ENCODE assay signal across 10 cellular contexts in the genomic region with DNA sequence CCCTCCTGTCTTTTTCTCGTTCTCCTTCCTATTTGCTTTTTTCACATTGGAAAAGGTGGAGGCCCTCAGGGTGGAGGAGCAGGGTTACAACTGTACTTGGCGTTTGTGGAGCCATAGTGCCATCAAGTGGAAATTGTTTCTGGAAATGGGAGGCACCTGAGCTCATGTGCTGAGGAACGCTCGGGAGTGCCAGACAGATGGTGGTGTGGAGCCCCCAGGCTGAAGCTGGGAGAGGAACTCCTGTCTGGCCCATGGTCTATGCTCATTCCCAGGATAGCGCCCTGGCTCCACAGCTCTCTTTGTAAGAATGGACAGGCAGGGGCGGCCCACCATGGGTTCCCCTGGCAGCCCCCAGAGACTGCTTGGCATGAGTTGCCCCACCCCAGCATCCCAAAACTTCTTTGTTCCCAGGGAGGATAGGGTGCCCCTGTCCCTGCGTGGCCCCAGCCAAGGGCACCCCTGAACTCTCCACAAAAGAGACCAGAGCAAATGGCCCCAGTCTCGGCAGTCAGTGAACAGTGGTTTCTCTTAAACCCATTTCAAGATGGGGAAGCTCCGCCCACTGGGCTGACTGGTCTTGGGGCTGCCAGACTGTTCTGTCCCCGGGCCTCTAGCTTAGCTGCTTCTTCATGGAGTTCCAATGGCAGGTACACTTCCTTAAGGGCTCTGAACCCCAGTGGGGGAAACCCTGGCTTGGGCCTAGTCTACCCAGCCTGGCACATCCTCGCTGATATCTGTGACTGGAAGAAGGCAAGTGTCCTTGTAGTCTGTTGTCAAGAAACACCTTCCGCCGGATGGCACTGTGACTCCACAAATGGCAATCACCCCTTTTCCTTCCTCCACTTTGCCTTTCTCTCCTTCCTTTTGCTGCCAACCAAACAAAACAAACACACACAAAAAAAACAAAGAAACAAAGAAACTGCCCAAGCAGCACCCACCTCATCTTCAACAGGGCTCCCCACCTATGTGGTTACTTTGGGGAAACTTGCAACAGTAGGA.
DNase-seq lines count a peak whose midpoint lies in the region; FAIRE-seq and TF ChIP-seq lines count a peak whose summit lies in the region.
"Had no signal": no experiment of that assay in that cellular context is flagged by ENCODE, and none has a peak within 500 bp of the region (broad histone marks: within the 10 kb centered on the region; RNA-seq: fewer than 3 reads in every experiment).

No MANE protein-coding gene starts in this region.

- H2BK5ac ChIP-seq in trophoblast cell (ENCODE audit: low read depth, low read length, poor library complexity), result no peak overlapping the region

- intact Hi-C loops in kidney (cut with DNase I), result no loop called here

- H4K12ac ChIP-seq in trophoblast cell (ENCODE audit: low read depth, low read length), result no peak overlapping the region

- H3K9me3 ChIP-seq in trophoblast cell (ENCODE audit: insufficient read depth, low read depth, low read length) (no peaks in the 10 kb centered on the region), kidney (ENCODE audit: control insufficient read depth in 1 of 2, low read length in 2 of 2) (no peaks in the 10 kb centered on the region)
- H3K9me3 ChIP-seq: sigmoid colon had no signal

- H3K4me2 ChIP-seq in trophoblast cell (ENCODE audit: low read length), result no peak overlapping the region

- no peak overlapping the region for H3K4me3 ChIP-seq in trophoblast cell (ENCODE audit: low read depth, low read length)
- no peak overlapping the region for H3K4me3 ChIP-seq in kidney (ENCODE audit: low read length in 2 of 2)
- H3K4me3 ChIP-seq: sigmoid colon had no signal

- no CpG with 5 or more reads among the region's 13 CpGs for WGBS in trophoblast cell (ENCODE audit: extremely low coverage, insufficient coverage, insufficient read length)

- H2BK120ac ChIP-seq in trophoblast cell (ENCODE audit: insufficient read depth, low read length, poor library complexity), result no peak overlapping the region

- peaks cover 0 to 7% of the 10 kb centered on the region in 2 experiments for H3K36me3 ChIP-seq in trophoblast cell (ENCODE audit: control insufficient read depth in 1 of 2, insufficient read depth in 2 of 2, low read length in 2 of 2)
- H3K36me3 ChIP-seq in kidney (ENCODE audit: control insufficient read depth in 1 of 2, insufficient read depth in 2 of 2, low read length in 2 of 2), result no peaks in the 10 kb centered on the region
- H3K36me3 ChIP-seq: sigmoid colon had no signal

- H3K4ac ChIP-seq in trophoblast cell (ENCODE audit: low read depth, low read length), result no peak overlapping the region

- H3K4me1 ChIP-seq in trophoblast cell (ENCODE audit: control insufficient read depth in 1 of 2, insufficient read depth in 2 of 2, low read length in 2 of 2), result peaks cover 2 to 5% of the 10 kb centered on the region in 2 experiments
- H3K4me1 ChIP-seq in kidney (ENCODE audit: control insufficient read depth in 1 of 2, insufficient read depth in 1 of 2, low read depth in 1 of 2, low read length in 2 of 2), result no peaks in the 10 kb centered on the region

- no peak overlapping the region for H2AFZ ChIP-seq in trophoblast cell (ENCODE audit: insufficient read depth, low read length, poor library complexity)

- H3K23ac ChIP-seq in trophoblast cell (ENCODE audit: low read length), result no peak overlapping the region

- H3K27me3 ChIP-seq in trophoblast cell (ENCODE audit: insufficient read depth, low read length), result no peaks in the 10 kb centered on the region
- H3K27me3 ChIP-seq: sigmoid colon had no signal

- FAIRE-seq in kidney (lab: Jason Lieb, UNC), result no peak
- FAIRE-seq: keratinocyte had no signal

- DNase-seq in NCI-H748 (lab: John Stamatoyannopoulos, UW; ENCODE audit: unreplicated experiment) (peak; percentile 5), NCI-H748 treated with DMSO at 0.1 percent for 48 hours (lab: John Stamatoyannopoulos, UW) (no peak), NCI-H146 (lab: John Stamatoyannopoulos, UW) (peak; percentile 87), ecto neural progenitor cell (ENCODE audit: low spot score) (peak; percentile 28), trophoblast cell (peak; percentile 28 to 73), kidney (no peak)
- no peak for DNase-seq in stimulated activated CD4-positive, alpha-beta T cell treated with anti-CD3 and anti-CD28 coated beads, Interleukin-2, amount 100 ng/mL, for 24 hours
- no peak for DNase-seq in activated effector memory CD4-positive, alpha-beta T cell treated with Interleukin-2 at 50 U/mL for 16 hours

- H2AK5ac ChIP-seq in trophoblast cell (ENCODE audit: low read length), result no peak overlapping the region

- H3K9ac ChIP-seq in trophoblast cell (ENCODE audit: low read length) (no peak overlapping the region), kidney (ENCODE audit: low read length in 2 of 2) (no peak overlapping the region)

- H3K18ac ChIP-seq in trophoblast cell (ENCODE audit: low read length), result no peak overlapping the region

- H3K14ac ChIP-seq in trophoblast cell (ENCODE audit: low read length), result no peak overlapping the region

- H4K91ac ChIP-seq in trophoblast cell (ENCODE audit: low read depth, low read length), result no peak overlapping the region

- no peaks in the 10 kb centered on the region for H3K79me2 ChIP-seq in trophoblast cell (ENCODE audit: control insufficient read depth, insufficient read depth, low read length, poor library complexity)

- no peak overlapping the region for H2BK12ac ChIP-seq in trophoblast cell (ENCODE audit: low read length)

- H3K27ac ChIP-seq in trophoblast cell (ENCODE audit: low read depth, low read length) (no peak overlapping the region), kidney (ENCODE audit: low read depth in 2 of 2, low read length in 2 of 2) (no peak overlapping the region)
- H3K27ac ChIP-seq: sigmoid colon had no signal

- no peaks in the 10 kb centered on the region for H3K79me1 ChIP-seq in trophoblast cell (ENCODE audit: low read length)

- no peak overlapping the region for H4K8ac ChIP-seq in trophoblast cell (ENCODE audit: low read depth, low read length)

- no peak for TF ChIP-seq CTCF in kidney (IDR thresholded peaks at IDR 0.05; ENCODE audit: borderline replicate concordance, extremely low read depth, insufficient read depth)

Comparison
In these comparisons a context has a peak if more than half of its experiments do, and no peak if none do; other contexts are left out.
1. DNase-seq: peak in NCI-H748 (single experiment), NCI-H146 (single experiment), ecto neural progenitor cell (single experiment) and trophoblast cell (2 of 2); none in NCI-H748 treated with DMSO at 0.1 percent for 48 hours (single experiment), stimulated activated CD4-positive, alpha-beta T cell treated with anti-CD3 and anti-CD28 coated beads, Interleukin-2, amount 100 ng/mL, for 24 hours (0 of 2), kidney (single experiment) and activated effector memory CD4-positive, alpha-beta T cell treated with Interleukin-2 at 50 U/mL for 16 hours (single experiment).